ENCODE assay signal across 1 cellular context in the genomic region with DNA sequence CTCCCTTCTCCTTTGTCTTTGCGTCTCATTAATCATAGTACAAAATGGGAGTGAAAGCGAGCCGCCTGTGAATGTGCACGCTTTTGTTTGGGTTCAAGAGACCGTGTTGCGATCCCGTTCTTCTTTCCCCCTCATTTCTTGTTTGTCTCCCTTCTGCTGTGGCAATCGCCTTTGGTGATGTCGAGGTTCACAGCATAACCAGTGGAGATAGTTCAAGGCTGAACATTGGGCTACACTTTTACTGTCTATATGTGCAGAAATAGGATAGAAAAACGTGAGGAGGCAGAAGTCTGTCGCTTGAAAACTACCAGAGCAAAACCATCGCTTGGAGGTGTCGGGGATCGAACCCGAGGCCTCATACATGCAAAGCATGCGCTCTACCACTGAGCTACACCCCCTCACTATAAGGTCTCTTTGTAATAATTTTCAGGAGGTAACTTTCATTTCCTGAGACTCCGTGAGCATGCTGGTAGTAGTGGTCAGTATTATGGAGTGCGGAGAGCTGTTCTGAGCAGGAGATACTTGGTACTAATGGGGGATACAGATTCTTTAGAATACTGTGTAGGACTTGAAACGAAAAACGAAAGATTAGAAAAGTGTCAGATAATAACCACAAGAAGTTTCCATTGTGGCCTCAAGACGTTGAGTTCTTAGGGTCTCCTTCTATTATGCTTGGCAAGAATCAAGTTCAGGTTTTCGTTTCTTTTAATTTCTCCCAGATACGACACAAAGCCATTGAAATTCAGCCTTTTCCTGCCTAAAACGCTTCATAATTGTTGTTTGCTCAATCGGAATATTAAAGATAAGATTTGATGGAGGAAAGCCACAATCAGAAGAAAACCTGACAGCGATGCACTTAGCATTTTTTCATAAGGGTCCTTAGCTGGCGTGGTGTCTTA.
A peak's percentile ranks its signal among the peaks of the same experiment; 100 is the strongest.
TF ChIP-seq lines count a peak whose summit lies in the region.

No MANE protein-coding gene starts in this region.

TF ChIP-seq in HCT116, 20 proteins besides CTCF, POLR2A, EP300 and RAD21 (continued from another document):
- TF ChIP-seq, protein P1, sequence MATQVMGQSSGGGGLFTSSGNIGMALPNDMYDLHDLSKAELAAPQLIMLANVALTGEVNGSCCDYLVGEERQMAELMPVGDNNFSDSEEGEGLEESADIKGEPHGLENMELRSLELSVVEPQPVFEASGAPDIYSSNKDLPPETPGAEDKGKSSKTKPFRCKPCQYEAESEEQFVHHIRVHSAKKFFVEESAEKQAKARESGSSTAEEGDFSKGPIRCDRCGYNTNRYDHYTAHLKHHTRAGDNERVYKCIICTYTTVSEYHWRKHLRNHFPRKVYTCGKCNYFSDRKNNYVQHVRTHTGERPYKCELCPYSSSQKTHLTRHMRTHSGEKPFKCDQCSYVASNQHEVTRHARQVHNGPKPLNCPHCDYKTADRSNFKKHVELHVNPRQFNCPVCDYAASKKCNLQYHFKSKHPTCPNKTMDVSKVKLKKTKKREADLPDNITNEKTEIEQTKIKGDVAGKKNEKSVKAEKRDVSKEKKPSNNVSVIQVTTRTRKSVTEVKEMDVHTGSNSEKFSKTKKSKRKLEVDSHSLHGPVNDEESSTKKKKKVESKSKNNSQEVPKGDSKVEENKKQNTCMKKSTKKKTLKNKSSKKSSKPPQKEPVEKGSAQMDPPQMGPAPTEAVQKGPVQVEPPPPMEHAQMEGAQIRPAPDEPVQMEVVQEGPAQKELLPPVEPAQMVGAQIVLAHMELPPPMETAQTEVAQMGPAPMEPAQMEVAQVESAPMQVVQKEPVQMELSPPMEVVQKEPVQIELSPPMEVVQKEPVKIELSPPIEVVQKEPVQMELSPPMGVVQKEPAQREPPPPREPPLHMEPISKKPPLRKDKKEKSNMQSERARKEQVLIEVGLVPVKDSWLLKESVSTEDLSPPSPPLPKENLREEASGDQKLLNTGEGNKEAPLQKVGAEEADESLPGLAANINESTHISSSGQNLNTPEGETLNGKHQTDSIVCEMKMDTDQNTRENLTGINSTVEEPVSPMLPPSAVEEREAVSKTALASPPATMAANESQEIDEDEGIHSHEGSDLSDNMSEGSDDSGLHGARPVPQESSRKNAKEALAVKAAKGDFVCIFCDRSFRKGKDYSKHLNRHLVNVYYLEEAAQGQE (IDR thresholded peaks at IDR 0.05; ENCODE audit: low read depth), result no peak
- peak; percentile 72 for TF ChIP-seq CBX3 (IDR thresholded peaks at IDR 0.05; ENCODE audit: low read depth)
- no peak for TF ChIP-seq SRF (IDR thresholded peaks at IDR 0.05; ENCODE audit: low read depth)
- 0 out of 2 replicates have a peak, but pooled peaks have one; percentile 11 for TF ChIP-seq EGR1 (IDR thresholded peaks at IDR 0.05; ENCODE audit: low read depth)
- TF ChIP-seq, protein P2, sequence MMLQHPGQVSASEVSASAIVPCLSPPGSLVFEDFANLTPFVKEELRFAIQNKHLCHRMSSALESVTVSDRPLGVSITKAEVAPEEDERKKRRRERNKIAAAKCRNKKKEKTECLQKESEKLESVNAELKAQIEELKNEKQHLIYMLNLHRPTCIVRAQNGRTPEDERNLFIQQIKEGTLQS (IDR thresholded peaks at IDR 0.05), result peak; percentile 94
- TF ChIP-seq, protein P3, sequence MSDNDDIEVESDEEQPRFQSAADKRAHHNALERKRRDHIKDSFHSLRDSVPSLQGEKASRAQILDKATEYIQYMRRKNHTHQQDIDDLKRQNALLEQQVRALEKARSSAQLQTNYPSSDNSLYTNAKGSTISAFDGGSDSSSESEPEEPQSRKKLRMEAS (IDR thresholded peaks at IDR 0.05), result 0 out of 2 replicates have a peak, but pooled peaks have one; percentile 31
- TF ChIP-seq POLR2AphosphoS5 (IDR thresholded peaks at IDR 0.05; ENCODE audit: low read depth, low read length), result no peak
